Comparison of ENCODE assay signal across 26 cellular contexts in the genomic region with DNA sequence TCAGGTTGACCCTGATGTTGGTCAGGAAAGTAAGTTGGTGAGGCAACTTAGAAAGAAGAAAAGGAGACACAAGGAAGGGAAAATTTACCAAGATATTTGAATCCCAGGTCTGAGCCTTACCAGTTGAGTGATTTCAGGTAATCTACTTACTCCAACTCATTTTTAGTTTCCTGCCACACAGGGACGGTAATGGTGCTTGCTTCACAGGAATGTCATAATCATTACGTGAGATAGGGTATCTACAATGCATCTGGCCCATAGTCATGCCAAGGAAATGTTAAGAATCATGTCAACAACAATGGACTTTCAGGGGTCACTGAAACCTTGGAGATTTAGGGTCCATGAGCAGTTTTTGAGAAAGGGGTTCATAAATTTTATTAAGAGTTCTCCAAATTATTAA.
"Had no signal": no experiment of that assay in that cellular context is flagged by ENCODE, and none has a peak within 500 bp of the region (broad histone marks: within the 10 kb centered on the region; RNA-seq: fewer than 3 reads in every experiment).

No MANE protein-coding gene starts in this region.

- H3K9me3 Mint-ChIP-seq: activated naive CD4-positive, alpha-beta T cell treated with anti-CD3 and anti-CD28 coated beads, Interleukin-2, amount 10 ng/mL, durations not matched to agents 7 days and 5 days had no signal

- H3K4me1 ChIP-seq: ascending aorta, breast epithelium, colonic mucosa, gastrocnemius medialis had no signal

- H3K4me3 Mint-ChIP-seq: activated CD4-positive, alpha-beta memory T cell treated with anti-CD3 and anti-CD28 coated beads for 36 hours; activated CD4-positive, alpha-beta T cell treated with anti-CD3 and anti-CD28 coated beads for 36 hours; activated CD4-positive, alpha-beta T cell treated with anti-CD3 and anti-CD28 coated beads, Interleukin-2, amount 10 ng/mL, durations not matched to agents 24 days and 14 days; activated CD8-positive, alpha-beta memory T cell treated with anti-CD3 and anti-CD28 coated beads, Interleukin-2, amount 10 ng/mL, durations not matched to agents 7 days and 5 days; activated CD8-positive, alpha-beta T cell treated with anti-CD3 and anti-CD28 coated beads, Interleukin-2, amount 10 ng/mL, durations not matched to agents 7 days and 5 days; activated naive CD4-positive, alpha-beta T cell treated with anti-CD3 and anti-CD28 coated beads, Interleukin-2, amount 10 ng/mL, durations not matched to agents 7 days and 5 days; activated naive CD8-positive, alpha-beta T cell treated with anti-CD3 and anti-CD28 coated beads, Interleukin-2, amount 10 ng/mL, durations not matched to agents 7 days and 5 days; brain had no signal

- H3K27ac ChIP-seq: ascending aorta, breast epithelium, cardiac muscle cell, colonic mucosa, gastrocnemius medialis had no signal

- H3K27ac Mint-ChIP-seq: activated CD4-positive, alpha-beta memory T cell treated with anti-CD3 and anti-CD28 coated beads for 36 hours; activated CD4-positive, alpha-beta T cell treated with anti-CD3 and anti-CD28 coated beads for 36 hours; activated CD4-positive, alpha-beta T cell treated with anti-CD3 and anti-CD28 coated beads, Interleukin-2, amount 10 ng/mL, durations not matched to agents 24 days and 14 days; activated CD8-positive, alpha-beta memory T cell treated with anti-CD3 and anti-CD28 coated beads, Interleukin-2, amount 10 ng/mL, durations not matched to agents 7 days and 5 days; activated CD8-positive, alpha-beta T cell treated with anti-CD3 and anti-CD28 coated beads, Interleukin-2, amount 10 ng/mL, durations not matched to agents 7 days and 5 days; activated naive CD4-positive, alpha-beta T cell treated with anti-CD3 and anti-CD28 coated beads, Interleukin-2, amount 10 ng/mL, durations not matched to agents 7 days and 5 days; activated naive CD4-positive, alpha-beta T cell treated with anti-CD3 and anti-CD28 coated beads, Interleukin-2, amount 50 U/mL, for 72 hours; activated naive CD8-positive, alpha-beta T cell treated with anti-CD3 and anti-CD28 coated beads, Interleukin-2, amount 10 ng/mL, durations not matched to agents 7 days and 5 days; brain had no signal

- H3K4me3 ChIP-seq: ascending aorta, breast epithelium, cardiac muscle cell, colonic mucosa, gastrocnemius medialis had no signal

- H3K4me1 Mint-ChIP-seq: activated CD4-positive, alpha-beta T cell treated with anti-CD3 and anti-CD28 coated beads for 36 hours; activated CD4-positive, alpha-beta T cell treated with anti-CD3 and anti-CD28 coated beads, Interleukin-2, amount 10 ng/mL, durations not matched to agents 24 days and 14 days; activated CD8-positive, alpha-beta memory T cell treated with anti-CD3 and anti-CD28 coated beads, Interleukin-2, amount 10 ng/mL, durations not matched to agents 7 days and 5 days; activated naive CD4-positive, alpha-beta T cell treated with anti-CD3 and anti-CD28 coated beads, Interleukin-2, amount 10 ng/mL, durations not matched to agents 7 days and 5 days; activated naive CD8-positive, alpha-beta T cell treated with anti-CD3 and anti-CD28 coated beads, Interleukin-2, amount 10 ng/mL, durations not matched to agents 7 days and 5 days; brain had no signal

- DNase-seq: activated CD4-positive, alpha-beta memory T cell treated with anti-CD3 and anti-CD28 coated beads for 36 hours; activated CD4-positive, alpha-beta T cell treated with anti-CD3 and anti-CD28 coated beads for 36 hours; activated CD4-positive, alpha-beta T cell treated with anti-CD3 and anti-CD28 coated beads, Interleukin-2, amount 10 ng/mL, durations not matched to agents 24 days and 14 days; activated CD4-positive, CD25-positive, alpha-beta regulatory T cell; activated CD4-positive, CD25-positive, alpha-beta regulatory T cell treated with anti-CD3 and anti-CD28 coated beads, Interleukin-2, amount 50 U/mL, for 72 hours; activated CD8-positive, alpha-beta memory T cell treated with anti-CD3 and anti-CD28 coated beads, Interleukin-2, amount 10 ng/mL, durations not matched to agents 7 days and 5 days; activated CD8-positive, alpha-beta memory T cell treated with anti-CD3 and anti-CD28 coated beads, Interleukin-2, amount 50 U/mL, for 4 hours; activated CD8-positive, alpha-beta T cell treated with anti-CD3 and anti-CD28 coated beads, Interleukin-2, amount 10 ng/mL, durations not matched to agents 7 days and 5 days; activated gamma-delta T cell; activated naive CD4-positive, alpha-beta T cell; activated naive CD4-positive, alpha-beta T cell treated with anti-CD3 and anti-CD28 coated beads, Interleukin-2, amount 10 ng/mL, durations not matched to agents 7 days and 5 days; activated naive CD8-positive, alpha-beta T cell treated with anti-CD3 and anti-CD28 coated beads, Interleukin-2, amount 10 ng/mL, durations not matched to agents 7 days and 5 days; activated T-cell treated with anti-CD3 and anti-CD28 coated beads, Interleukin-2, amount 50 U/mL, for 1 hour; activated T-cell treated with anti-CD3 and anti-CD28 coated beads, Interleukin-2, amount 50 U/mL, for 48 hours; central memory CD4-positive, alpha-beta T cell; cerebellar nuclear complex; colonic mucosa; effector CD8-positive, alpha-beta T cell; foreskin fibroblast; gastrocnemius medialis; T-helper 2 cell had no signal

- H3K27me3 ChIP-seq: ascending aorta, breast epithelium, cardiac muscle cell, colonic mucosa, gastrocnemius medialis had no signal

- H3K27me3 Mint-ChIP-seq: activated CD4-positive, alpha-beta memory T cell treated with anti-CD3 and anti-CD28 coated beads for 36 hours; activated CD4-positive, alpha-beta T cell treated with anti-CD3 and anti-CD28 coated beads for 36 hours; activated CD4-positive, alpha-beta T cell treated with anti-CD3 and anti-CD28 coated beads, Interleukin-2, amount 10 ng/mL, durations not matched to agents 24 days and 14 days; activated CD8-positive, alpha-beta memory T cell treated with anti-CD3 and anti-CD28 coated beads, Interleukin-2, amount 10 ng/mL, durations not matched to agents 7 days and 5 days; activated naive CD4-positive, alpha-beta T cell treated with anti-CD3 and anti-CD28 coated beads, Interleukin-2, amount 10 ng/mL, durations not matched to agents 7 days and 5 days; activated naive CD8-positive, alpha-beta T cell treated with anti-CD3 and anti-CD28 coated beads, Interleukin-2, amount 10 ng/mL, durations not matched to agents 7 days and 5 days; brain had no signal

- H3K36me3 ChIP-seq: ascending aorta, breast epithelium, cardiac muscle cell, colonic mucosa, gastrocnemius medialis had no signal

- H3K9me3 ChIP-seq: ascending aorta, breast epithelium, colonic mucosa, gastrocnemius medialis had no signal

- H3K36me3 Mint-ChIP-seq: activated CD4-positive, alpha-beta memory T cell treated with anti-CD3 and anti-CD28 coated beads for 36 hours; activated CD8-positive, alpha-beta memory T cell treated with anti-CD3 and anti-CD28 coated beads, Interleukin-2, amount 10 ng/mL, durations not matched to agents 7 days and 5 days; activated naive CD4-positive, alpha-beta T cell treated with anti-CD3 and anti-CD28 coated beads, Interleukin-2, amount 10 ng/mL, durations not matched to agents 7 days and 5 days; activated naive CD4-positive, alpha-beta T cell treated with anti-CD3 and anti-CD28 coated beads, Interleukin-2, amount 50 U/mL, for 72 hours; activated naive CD8-positive, alpha-beta T cell treated with anti-CD3 and anti-CD28 coated beads, Interleukin-2, amount 10 ng/mL, durations not matched to agents 7 days and 5 days; brain had no signal
